27 cellular contexts compared by ENCODE assay signal in genomic region chr6:104629826-104630225, GRCh38.
"Had no signal": no experiment of that assay in that cellular context is flagged by ENCODE, and none has a peak within 500 bp of the region (broad histone marks: within the 10 kb centered on the region; RNA-seq: fewer than 3 reads in every experiment).

No MANE protein-coding gene starts in this region.

- H3K4me1 ChIP-seq: lower lobe of right lung, neural progenitor cell, prostate gland, right atrium auricular region, tibial nerve had no signal

- H3K36me3 Mint-ChIP-seq: immature natural killer cell; memory B cell; naive B cell; natural killer cell treated with Interleukin-12 subunit alpha and Interleukin-12 subunit beta and Interleukin-15 and Interleukin-18, amount 100 ng/mL, for 72 hours; neural progenitor cell; stimulated activated memory B cell treated with anti-CD40 and anti-IgM and Interleukin-4, amounts not matched to agents 10 μg/mL and 1 μg/mL and 100 μg/mL, for 72 hours had no signal

- H3K4me3 ChIP-seq: dorsolateral prefrontal cortex, esophagus muscularis mucosa, left ventricle myocardium inferior, lower lobe of right lung, mucosa of descending colon, neural progenitor cell, prostate gland, right atrium auricular region, thoracic aorta, tibial nerve, upper lobe of left lung had no signal

- H3K27me3 ChIP-seq: dorsolateral prefrontal cortex, esophagus muscularis mucosa, neural progenitor cell, right atrium auricular region, tibial nerve, upper lobe of left lung had no signal

- H3K27ac Mint-ChIP-seq: immature natural killer cell; memory B cell; natural killer cell treated with Interleukin-12 subunit alpha and Interleukin-12 subunit beta and Interleukin-15 and Interleukin-18, amount 100 ng/mL, for 72 hours; neural progenitor cell; stimulated activated memory B cell treated with anti-CD40 and anti-IgM and Interleukin-4, amounts not matched to agents 10 μg/mL and 1 μg/mL and 100 μg/mL, for 72 hours had no signal

- H3K36me3 ChIP-seq: esophagus muscularis mucosa, left ventricle myocardium inferior, lower lobe of right lung, neural progenitor cell, prostate gland, right atrium auricular region, thoracic aorta, tibial nerve, upper lobe of left lung had no signal

- H3K27me3 Mint-ChIP-seq: stimulated activated memory B cell treated with anti-CD40 and anti-IgM and Interleukin-4, amounts not matched to agents 10 μg/mL and 1 μg/mL and 100 μg/mL, for 72 hours had no signal

- H3K9me3 ChIP-seq: esophagus muscularis mucosa, lower lobe of right lung, mucosa of descending colon, prostate gland, right atrium auricular region, thoracic aorta, upper lobe of left lung had no signal

- H3K9me3 Mint-ChIP-seq: memory B cell; natural killer cell treated with Interleukin-12 subunit alpha and Interleukin-12 subunit beta and Interleukin-15 and Interleukin-18, amount 100 ng/mL, for 72 hours; stimulated activated memory B cell treated with anti-CD40 and anti-IgM and Interleukin-4, amounts not matched to agents 10 μg/mL and 1 μg/mL and 100 μg/mL, for 72 hours had no signal

- H3K4me1 Mint-ChIP-seq: immature natural killer cell; memory B cell; naive B cell; neural progenitor cell; stimulated activated memory B cell treated with anti-CD40 and anti-IgM and Interleukin-4, amounts not matched to agents 10 μg/mL and 1 μg/mL and 100 μg/mL, for 72 hours had no signal

- DNase-seq: cerebellar nuclear complex; dorsolateral prefrontal cortex; effector CD4-positive, alpha-beta T cell; foreskin melanocyte; hypothalamus; immature natural killer cell; islet precursor cell; kidney glomerular epithelial cell; left colon; left ventricle myocardium inferior; lower lobe of right lung; mucosa of descending colon; naive B cell; stimulated activated CD4-positive, alpha-beta T cell treated with anti-CD3 and anti-CD28 coated beads, Interleukin-2, amount 100 ng/mL, for 24 hours; stimulated activated CD4-positive, alpha-beta T cell treated with anti-CD3 and anti-CD28 coated beads, Interleukin-4, amount 100 ng/mL, for 24 hours; stimulated activated naive CD8-positive, alpha-beta T cell treated with anti-CD3 and anti-CD28 coated beads, Interleukin-15, Interleukin-2, amounts not matched to agents 100 U/mL and 50 U/mL, for 24 hours; substantia nigra; upper lobe of left lung had no signal

- H3K27ac ChIP-seq: esophagus muscularis mucosa, lower lobe of right lung, neural progenitor cell, right atrium auricular region, thoracic aorta had no signal

- H3K4me3 Mint-ChIP-seq: immature natural killer cell; memory B cell; naive B cell; natural killer cell treated with Interleukin-12 subunit alpha and Interleukin-12 subunit beta and Interleukin-15 and Interleukin-18, amount 100 ng/mL, for 72 hours; neural progenitor cell; stimulated activated memory B cell treated with anti-CD40 and anti-IgM and Interleukin-4, amounts not matched to agents 10 μg/mL and 1 μg/mL and 100 μg/mL, for 72 hours had no signal
